In the genomic region with DNA sequence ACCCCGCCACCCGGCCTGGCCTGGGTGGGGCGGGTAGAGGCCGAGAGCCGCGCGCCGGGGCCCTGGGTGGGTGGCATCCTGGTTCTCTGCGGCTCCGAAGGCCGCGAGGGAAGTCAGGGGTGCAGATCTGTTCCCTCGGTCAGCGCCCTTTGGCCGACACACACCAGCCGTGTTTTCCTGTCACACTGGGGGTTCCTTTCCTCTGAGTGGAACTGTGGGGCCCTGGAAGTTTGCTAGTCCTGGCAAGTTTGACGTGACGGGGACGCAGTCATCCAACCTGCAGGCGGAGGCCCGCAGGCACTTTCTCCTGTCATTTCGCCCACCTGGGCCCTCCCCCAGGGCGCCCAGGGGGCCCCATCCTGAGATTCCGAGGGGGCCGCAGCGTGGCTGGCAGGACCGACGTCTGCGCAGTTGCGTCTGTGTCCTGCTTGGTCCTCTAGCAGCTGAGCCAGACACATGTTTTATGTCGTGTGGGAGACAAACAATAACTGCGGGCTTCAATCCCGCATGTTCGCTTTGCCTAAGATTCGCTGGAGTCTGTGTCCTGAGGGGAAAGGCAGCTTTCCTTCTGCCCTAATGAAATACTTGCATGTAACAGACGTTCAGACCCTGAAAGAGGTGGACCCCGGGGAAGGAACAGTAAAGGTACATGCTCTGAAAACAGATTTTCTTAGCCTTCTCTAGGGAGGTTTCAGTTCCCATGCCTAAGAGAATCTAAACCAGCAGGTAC, we compare ENCODE assay signal across 1 cellular context.
TF ChIP-seq lines count a peak whose summit lies in the region.

No MANE protein-coding gene starts in this region.

TF ChIP-seq in H1, 55 proteins besides CTCF, POLR2A, EP300 and RAD21:
- TF ChIP-seq RXRA (IDR thresholded peaks at IDR 0.05; ENCODE audit: insufficient read depth, low read depth, low read length), result no peak
- TF ChIP-seq CHD2 (IDR thresholded peaks at IDR 0.05; ENCODE audit: low read length), result no peak
- TF ChIP-seq TBP (IDR thresholded peaks at IDR 0.05; ENCODE audit: low read depth, low read length), result no peak
- peak; percentile 85; the same call in 1 of the 2 replicates for TF ChIP-seq SUZ12 (IDR thresholded peaks at IDR 0.05; ENCODE audit: low read length)
- TF ChIP-seq RNF2 (IDR thresholded peaks at IDR 0.05; ENCODE audit: borderline replicate concordance, low read depth, low read length, missing control alignments, poor library complexity, severe bottlenecking), result peak; percentile 33
- TF ChIP-seq, protein P1, sequence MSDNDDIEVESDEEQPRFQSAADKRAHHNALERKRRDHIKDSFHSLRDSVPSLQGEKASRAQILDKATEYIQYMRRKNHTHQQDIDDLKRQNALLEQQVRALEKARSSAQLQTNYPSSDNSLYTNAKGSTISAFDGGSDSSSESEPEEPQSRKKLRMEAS (IDR thresholded peaks at IDR 0.05), result 0 out of 2 replicates have a peak, but pooled peaks have one; percentile 17
- no peak for TF ChIP-seq PHF8 (conservative IDR thresholded peaks at IDR 0.05; ENCODE audit: low read depth, low read length)
- TF ChIP-seq EZH2 (IDR thresholded peaks at IDR 0.05; ENCODE audit: low read depth, low read length, severe bottlenecking), result peak; percentile 83
- TF ChIP-seq BRCA1 (IDR thresholded peaks at IDR 0.05; ENCODE audit: low read depth, low read length), result no peak
- TF ChIP-seq FOSL1 (IDR thresholded peaks at IDR 0.05; ENCODE audit: insufficient read depth, low read depth, low read length), result no peak
